ENCODE assay signal across 27 cellular contexts in genomic region chr1:169797281-169797680, GRCh38.
"Had no signal": no experiment of that assay in that cellular context is flagged by ENCODE, and none has a peak within 500 bp of the region (broad histone marks: within the 10 kb centered on the region; RNA-seq: fewer than 3 reads in every experiment).

No MANE protein-coding gene starts in this region.

- H3K27ac ChIP-seq: ascending aorta, body of pancreas, coronary artery, PC-9, VCaP had no signal

- H3K9me3 Mint-ChIP-seq: activated naive CD4-positive, alpha-beta T cell treated with anti-CD3 and anti-CD28 coated beads, Interleukin-2, amount 50 U/mL, for 72 hours; activated naive CD8-positive, alpha-beta T cell treated with anti-CD3 and anti-CD28 coated beads, Interleukin-2, amount 50 U/mL, for 24 hours had no signal

- ATAC-seq: activated naive CD4-positive, alpha-beta T cell treated with anti-CD3 and anti-CD28 coated beads, Interleukin-2, amount 50 U/mL, for 72 hours; activated naive CD8-positive, alpha-beta T cell treated with anti-CD3 and anti-CD28 coated beads, Interleukin-2, amount 50 U/mL, for 24 hours; body of pancreas; K562; T-helper 17 cell had no signal

- H3K27me3 ChIP-seq: ascending aorta, body of pancreas had no signal

- H3K4me3 ChIP-seq: ascending aorta, body of pancreas, coronary artery, K562, PC-9 had no signal

- H3K27me3 Mint-ChIP-seq: activated naive CD8-positive, alpha-beta T cell treated with anti-CD3 and anti-CD28 coated beads, Interleukin-2, amount 50 U/mL, for 24 hours; T-helper 17 cell had no signal

- H3K36me3 ChIP-seq: ascending aorta had no signal

- DNase-seq: activated CD4-positive, alpha-beta T cell treated with anti-CD3 and anti-CD28 coated beads, Interleukin-2, amount 50 U/mL, for 48 hours; activated CD4-positive, CD25-positive, alpha-beta regulatory T cell; activated CD8-positive, alpha-beta memory T cell treated with anti-CD3 and anti-CD28 coated beads, Interleukin-2, amount 50 U/mL, for 48 hours; activated effector memory CD4-positive, alpha-beta T cell treated with anti-CD3 and anti-CD28 coated beads, Interleukin-2, amount 50 U/mL, for 16 hours; activated naive CD4-positive, alpha-beta T cell treated with Interleukin-2 at 50 U/mL for 16 hours; activated naive CD8-positive, alpha-beta T cell treated with anti-CD3 and anti-CD28 coated beads, Interleukin-2, amount 50 U/mL, for 24 hours; activated T-cell treated with anti-CD3 and anti-CD28 coated beads, Interleukin-2, amount 50 U/mL, for 1 hour; amniotic stem cell; body of pancreas; central memory CD4-positive, alpha-beta T cell; Karpas-422; NCI-H1048; NCI-H146; NCI-H187 treated with DMSO at 0.1 percent for 48 hours; NCI-H2081 treated with DMSO at 0.1 percent for 48 hours; NCI-H526 treated with DMSO at 0.1 percent for 48 hours; NCI-H82; NK-92 treated with Interleukin-12 subunit alpha and Interleukin-12 subunit beta, amount 100 ng/mL, for 24 hours; PC-9; SHP77 treated with DMSO at 0.1 percent for 48 hours; T-helper 17 cell had no signal

- FAIRE-seq: bronchial epithelial cell, K562 had no signal

- H2AFZ ChIP-seq: PC-9 had no signal

- H3K9me3 ChIP-seq: ascending aorta, body of pancreas had no signal
